In the genomic region with DNA sequence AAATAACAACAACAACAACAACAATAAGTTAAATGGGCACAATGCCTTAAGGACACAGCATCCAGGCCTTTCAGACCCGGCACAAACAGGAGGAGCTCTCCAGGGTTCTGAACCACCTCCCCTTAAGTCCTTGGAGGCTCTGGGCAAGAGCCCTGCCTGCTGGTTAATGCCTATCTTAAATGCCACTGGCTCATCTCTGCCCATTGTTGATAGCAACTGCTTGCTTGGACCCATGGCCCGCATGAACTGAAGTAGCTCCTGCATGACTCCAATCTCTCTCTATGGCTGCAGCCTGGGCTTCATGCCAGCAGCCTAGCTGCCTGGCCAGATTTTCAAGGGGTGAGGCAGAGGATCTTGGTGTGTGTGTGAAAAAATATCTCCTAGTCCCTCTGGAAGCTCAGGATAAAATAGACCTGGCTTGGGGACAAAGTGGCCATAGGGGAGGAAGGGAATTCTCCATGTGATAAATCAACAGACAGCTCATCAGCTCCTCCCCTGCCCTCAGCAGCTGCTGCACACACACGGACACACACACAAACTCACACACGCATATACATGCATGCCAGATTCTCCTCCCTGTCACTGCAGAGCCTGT, we compare ENCODE assay signal across 8 cellular contexts. TPM values are rescaled to one million over a fixed set of nuclear protein-coding genes. Genes with fewer than 3 reads are reported as not detected.
DNase-seq lines count a peak whose midpoint lies in the region; ATAC-seq, FAIRE-seq and TF ChIP-seq lines count a peak whose summit lies in the region.

No MANE protein-coding gene starts in this region.

- DNase-seq in COLO829 (ENCODE audit: low spot score) (peak; percentile 58), HT1080 (ENCODE audit: low read depth) (peak; percentile 51), endothelial cell (ENCODE audit: low spot score) (peak; percentile 57), mesothelial cell of epicardium (ENCODE audit: low spot score in 2 of 2, unreplicated experiment in 2 of 2) (peak; percentile 21 to 62), GM12891 (ENCODE audit: insufficient read length, low spot score) (no peak)

- H3K36me3 Mint-ChIP-seq in endothelial cell (ENCODE audit: low read depth, unreplicated experiment) (no peaks in the 10 kb centered on the region), mesothelial cell of epicardium (no peaks in the 10 kb centered on the region)

- H3K4me1 Mint-ChIP-seq in endothelial cell (ENCODE audit: unreplicated experiment): no peaks in the 10 kb centered on the region
- H3K4me1 Mint-ChIP-seq in mesothelial cell of epicardium: peaks cover 6% of the 10 kb centered on the region

- TF ChIP-seq CTCF in endothelial cell (IDR thresholded peaks at IDR 0.05; ENCODE audit: unreplicated experiment): no peak
- TF ChIP-seq CTCF in mesothelial cell of epicardium (IDR thresholded peaks at IDR 0.05; ENCODE audit: unreplicated experiment): no peak

- ATAC-seq in HG03175 (IDR thresholded peaks at IDR 0.05; ENCODE audit: unreplicated experiment) (no peak), GM19455 (IDR thresholded peaks at IDR 0.05; ENCODE audit: unreplicated experiment) (no peak)

- no peak for TF ChIP-seq POLR2A in GM12891 (IDR thresholded peaks at IDR 0.05; ENCODE audit: low read depth, low read length)

- no peak for FAIRE-seq in GM12891 (lab: Jason Lieb, UNC)

- H3K4me3 Mint-ChIP-seq in endothelial cell (ENCODE audit: unreplicated experiment) (no peak overlapping the region), mesothelial cell of epicardium (no peak overlapping the region)

- H3K9me3 Mint-ChIP-seq in endothelial cell (ENCODE audit: unreplicated experiment): no peaks in the 10 kb centered on the region
- no peaks in the 10 kb centered on the region for H3K9me3 Mint-ChIP-seq in mesothelial cell of epicardium

- peaks cover 6% of the 10 kb centered on the region for H3K27me3 Mint-ChIP-seq in endothelial cell (ENCODE audit: unreplicated experiment)
- H3K27me3 Mint-ChIP-seq in mesothelial cell of epicardium (ENCODE audit: low read depth): no peaks in the 10 kb centered on the region

- H3K27ac Mint-ChIP-seq in endothelial cell (ENCODE audit: unreplicated experiment): no peak overlapping the region
- H3K27ac Mint-ChIP-seq in mesothelial cell of epicardium: no peak overlapping the region

TF ChIP-seq in PFSK-1, 5 proteins besides CTCF, POLR2A, EP300 and RAD21:
- TF ChIP-seq, protein P1, sequence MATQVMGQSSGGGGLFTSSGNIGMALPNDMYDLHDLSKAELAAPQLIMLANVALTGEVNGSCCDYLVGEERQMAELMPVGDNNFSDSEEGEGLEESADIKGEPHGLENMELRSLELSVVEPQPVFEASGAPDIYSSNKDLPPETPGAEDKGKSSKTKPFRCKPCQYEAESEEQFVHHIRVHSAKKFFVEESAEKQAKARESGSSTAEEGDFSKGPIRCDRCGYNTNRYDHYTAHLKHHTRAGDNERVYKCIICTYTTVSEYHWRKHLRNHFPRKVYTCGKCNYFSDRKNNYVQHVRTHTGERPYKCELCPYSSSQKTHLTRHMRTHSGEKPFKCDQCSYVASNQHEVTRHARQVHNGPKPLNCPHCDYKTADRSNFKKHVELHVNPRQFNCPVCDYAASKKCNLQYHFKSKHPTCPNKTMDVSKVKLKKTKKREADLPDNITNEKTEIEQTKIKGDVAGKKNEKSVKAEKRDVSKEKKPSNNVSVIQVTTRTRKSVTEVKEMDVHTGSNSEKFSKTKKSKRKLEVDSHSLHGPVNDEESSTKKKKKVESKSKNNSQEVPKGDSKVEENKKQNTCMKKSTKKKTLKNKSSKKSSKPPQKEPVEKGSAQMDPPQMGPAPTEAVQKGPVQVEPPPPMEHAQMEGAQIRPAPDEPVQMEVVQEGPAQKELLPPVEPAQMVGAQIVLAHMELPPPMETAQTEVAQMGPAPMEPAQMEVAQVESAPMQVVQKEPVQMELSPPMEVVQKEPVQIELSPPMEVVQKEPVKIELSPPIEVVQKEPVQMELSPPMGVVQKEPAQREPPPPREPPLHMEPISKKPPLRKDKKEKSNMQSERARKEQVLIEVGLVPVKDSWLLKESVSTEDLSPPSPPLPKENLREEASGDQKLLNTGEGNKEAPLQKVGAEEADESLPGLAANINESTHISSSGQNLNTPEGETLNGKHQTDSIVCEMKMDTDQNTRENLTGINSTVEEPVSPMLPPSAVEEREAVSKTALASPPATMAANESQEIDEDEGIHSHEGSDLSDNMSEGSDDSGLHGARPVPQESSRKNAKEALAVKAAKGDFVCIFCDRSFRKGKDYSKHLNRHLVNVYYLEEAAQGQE (IDR thresholded peaks at IDR 0.05; ENCODE audit: insufficient read depth in 1 of 2, low read depth in 2 of 2, low read length in 2 of 2): peak; percentile 95 to 96
- no peak for TF ChIP-seq SIN3A (IDR thresholded peaks at IDR 0.05; ENCODE audit: borderline replicate concordance, insufficient read depth, low read length)
- TF ChIP-seq TAF1 (IDR thresholded peaks at IDR 0.05; ENCODE audit: borderline replicate concordance, insufficient read depth, low read length): no peak

TF ChIP-seq in GM12891, 5 proteins besides CTCF, POLR2A, EP300 and RAD21:
- no peak for TF ChIP-seq POU2F2 (IDR thresholded peaks at IDR 0.05; ENCODE audit: low read depth, low read length)
- no peak for TF ChIP-seq PAX5 (IDR thresholded peaks at IDR 0.05; ENCODE audit: insufficient read depth, low read length, severe bottlenecking)
- TF ChIP-seq TAF1 (IDR thresholded peaks at IDR 0.05; ENCODE audit: low read depth, low read length): no peak
- TF ChIP-seq POLR2AphosphoS5 (IDR thresholded peaks at IDR 0.05; ENCODE audit: low read depth, low read length): no peak
- no peak for TF ChIP-seq SPI1 (IDR thresholded peaks at IDR 0.05; ENCODE audit: low read depth, low read length)

RNA-seq across cellular contexts. Expression of a gene that starts 27.4 kb away (rescaled TPM):
- 12.1 and 13.5 TPM in 2 replicates for total RNA-seq in HT1080 (2014; rRNA removed; shearing (Covaris generic))
- polyA plus RNA-seq in HT1080 (2015; cell fraction: cytosol; rRNA removed): 17.0 and 17.7 TPM in 2 replicates
- 25.7 and 25.9 TPM in 2 replicates for polyA plus RNA-seq in HT1080 (2015; cell fraction: nucleus; rRNA removed)
- polyA plus RNA-seq in PFSK-1 (2012; ENCODE audit: insufficient read length, low read depth): 13.2 TPM
- total RNA-seq in endothelial cell (ENCODE audit: unreplicated experiment): 55.3 TPM
- 16.9 to 18.2 TPM (median 18.1 TPM) in 3 replicates for total RNA-seq in mesothelial cell of epicardium
- polyA plus RNA-seq in GM12891 (2012; ENCODE audit: low read depth, missing spikeins): 0.68 TPM

RNA-seq across cellular contexts. Expression of a gene that starts 27.7 kb away (rescaled TPM):
- total RNA-seq in HT1080 (2014; rRNA removed; shearing (Covaris generic)): not detected in 2 replicates
- polyA plus RNA-seq in HT1080 (2015; cell fraction: cytosol; rRNA removed): not detected in 2 replicates
- 0.11 TPM in 1 of 2 replicates, not detected in the other for polyA plus RNA-seq in HT1080 (2015; cell fraction: nucleus; rRNA removed)
- polyA plus RNA-seq in PFSK-1 (2012; ENCODE audit: insufficient read length, low read depth): not detected
- total RNA-seq in endothelial cell (ENCODE audit: unreplicated experiment): 0.74 TPM
- total RNA-seq in mesothelial cell of epicardium: not detected in 3 replicates
- not detected for polyA plus RNA-seq in GM12891 (2012; ENCODE audit: low read depth, missing spikeins)

RNA-seq across cellular contexts. Expression of a gene that starts 54.2 kb away (rescaled TPM):
- total RNA-seq in HT1080 (2014; rRNA removed; shearing (Covaris generic)): 3.1 and 3.5 TPM in 2 replicates
- polyA plus RNA-seq in HT1080 (2015; cell fraction: cytosol; rRNA removed): 2.8 and 3.3 TPM in 2 replicates
- 4.3 and 4.4 TPM in 2 replicates for polyA plus RNA-seq in HT1080 (2015; cell fraction: nucleus; rRNA removed)
- 3.4 TPM for polyA plus RNA-seq in PFSK-1 (2012; ENCODE audit: insufficient read length, low read depth)
- total RNA-seq in endothelial cell (ENCODE audit: unreplicated experiment): 77.0 TPM
- 4.2 to 5.5 TPM (median 4.9 TPM) in 3 replicates for total RNA-seq in mesothelial cell of epicardium
- 0.21 TPM for polyA plus RNA-seq in GM12891 (2012; ENCODE audit: low read depth, missing spikeins)

Comparison
In these comparisons a context has a peak if more than half of its experiments do, and no peak if none do; other contexts are left out.
1. RNA of a gene that starts 54.2 kb away (total RNA-seq): 77.0 TPM in endothelial cell (single experiment); 4.2 to 5.5 TPM in mesothelial cell of epicardium and 3.1 to 3.5 TPM in HT1080; every median in the first group is over 10 times any median in the second.